8 cellular contexts compared by ENCODE assay signal in the genomic region with DNA sequence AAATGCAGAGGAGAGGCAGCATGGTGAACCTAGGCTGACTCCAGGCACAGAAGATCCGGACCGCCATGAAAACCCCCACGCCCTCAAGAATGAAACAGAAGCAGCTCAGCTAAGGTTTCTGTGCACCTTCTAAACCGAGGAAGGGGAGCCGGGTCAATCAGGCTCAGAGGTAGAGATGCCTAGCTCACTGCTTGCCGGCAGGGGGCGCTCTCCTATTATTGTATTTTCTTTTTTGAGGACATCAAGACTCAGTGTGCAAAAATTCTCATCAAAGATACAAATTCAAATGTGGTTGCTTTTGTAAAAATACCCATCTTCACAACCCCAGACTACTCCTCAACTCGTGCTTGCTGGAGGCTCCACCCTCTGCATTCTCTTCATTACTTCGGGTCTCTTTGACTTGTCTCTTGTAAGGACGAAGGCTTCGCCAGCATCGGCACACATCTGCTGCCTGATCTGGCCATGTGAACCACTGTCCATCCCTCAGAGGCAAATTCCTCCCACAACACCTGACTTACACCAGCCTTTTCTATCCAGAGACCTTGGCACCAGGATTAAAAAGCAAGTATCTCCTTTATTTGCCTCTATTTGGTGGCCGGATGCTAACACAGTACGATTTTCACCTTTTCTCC. TPM values are rescaled to one million over a fixed set of nuclear protein-coding genes. Genes with fewer than 3 reads are reported as not detected.
A peak's percentile ranks its signal among the peaks of the same experiment; 100 is the strongest.
DNase-seq lines count a peak whose midpoint lies in the region; ATAC-seq and TF ChIP-seq lines count a peak whose summit lies in the region.

No MANE protein-coding gene starts in this region.

- H3K9me3 Mint-ChIP-seq in H9: 0 out of 5 replicates have a peak, but pooled peaks cover 0 to 3% of the 10 kb centered on the region in 2 experiments
- peaks cover 4% of the 10 kb centered on the region for H3K9me3 Mint-ChIP-seq in endodermal cell

- no peak for ATAC-seq in GM18909 (IDR thresholded peaks at IDR 0.05; ENCODE audit: poor library complexity, unreplicated experiment)

- H3K27ac ChIP-seq in H9 (ENCODE audit: insufficient read length, low read depth, low read length): no peak overlapping the region
- no peak overlapping the region for H3K27ac ChIP-seq in endodermal cell (ENCODE audit: low read depth, low read length)

- H3K27me3 ChIP-seq in BJ (ENCODE audit: control insufficient read depth, insufficient read depth, low read length) (peaks cover 6% of the 10 kb centered on the region; the same call in 1 of the 2 replicates), H9 (ENCODE audit: insufficient read depth, low read length) (no peaks in the 10 kb centered on the region), endodermal cell (ENCODE audit: control insufficient read depth, insufficient read depth, low read length, poor library complexity, severe bottlenecking) (no peaks in the 10 kb centered on the region)

- no peak overlapping the region for H4K91ac ChIP-seq in H9 (ENCODE audit: insufficient read length, low read depth, low read length)

- no peaks in the 10 kb centered on the region for H3K79me2 ChIP-seq in H9 (ENCODE audit: insufficient read depth, low read length)

- H3K14ac ChIP-seq in H9 (ENCODE audit: insufficient read depth, low read length): no peak overlapping the region

- H3K4me2 ChIP-seq in H9 (ENCODE audit: insufficient read depth, insufficient read length, low read length): peak overlapping the region; percentile 36

- H3K9me3 ChIP-seq in H9 (ENCODE audit: control insufficient read depth, low read depth, low read length) (no peaks in the 10 kb centered on the region), endodermal cell (ENCODE audit: control insufficient read depth, low read length) (no peaks in the 10 kb centered on the region)

- no peak overlapping the region for H3T11ph ChIP-seq in H9 (ENCODE audit: low read length)

- no peak overlapping the region for H3K9ac ChIP-seq in H9 (ENCODE audit: extremely low read depth, insufficient read length, low read length)
- no peak overlapping the region for H3K9ac ChIP-seq in endodermal cell (ENCODE audit: extremely low read depth, low read length, poor library complexity, severe bottlenecking)

- H2BK120ac ChIP-seq in H9 (ENCODE audit: low read depth, low read length, poor library complexity, severe bottlenecking): no peak overlapping the region

- no peak overlapping the region for H2BK20ac ChIP-seq in H9 (ENCODE audit: low read depth, low read length, poor library complexity, severe bottlenecking)

- H2AFZ ChIP-seq in H9 (ENCODE audit: low read length): peak overlapping the region; percentile 71

- H3K79me1 ChIP-seq in H9 (ENCODE audit: insufficient read depth, low read depth, low read length, poor library complexity, severe bottlenecking): no peaks in the 10 kb centered on the region

- no peak overlapping the region for H3K23ac ChIP-seq in H9 (ENCODE audit: insufficient read length, low read depth, low read length)

- peak; percentile 86 for TF ChIP-seq CTCF in BJ (IDR thresholded peaks at IDR 0.05; ENCODE audit: insufficient read depth, low read depth, low read length)
- TF ChIP-seq CTCF in H9 (conservative IDR thresholded peaks at IDR 0.05): peak; percentile 99
- peak; percentile 99 for TF ChIP-seq CTCF in endodermal cell (conservative IDR thresholded peaks at IDR 0.05)

- H3K4me3 ChIP-seq in BJ (ENCODE audit: low read depth, low read length): no peak overlapping the region
- H3K4me3 ChIP-seq in endodermal cell (ENCODE audit: low read length): no peak overlapping the region

- no peak overlapping the region for H2AK5ac ChIP-seq in H9 (ENCODE audit: insufficient read length, low read length)

- POLR2A ChIA-PET in BJ (lab: Charles Lee): no interaction called here

- no peak overlapping the region for H3K56ac ChIP-seq in H9 (ENCODE audit: insufficient read length, low read depth, low read length)

- no peak overlapping the region for H3K4ac ChIP-seq in H9 (ENCODE audit: low read depth, low read length)

- H3K27ac Mint-ChIP-seq in H9 (no peak overlapping the region), endodermal cell (no peak overlapping the region)

- no peak overlapping the region for H2BK15ac ChIP-seq in H9 (ENCODE audit: low read depth, low read length)

- H2BK5ac ChIP-seq in H9 (ENCODE audit: insufficient read length, low read length): no peak overlapping the region

- H4K20me1 ChIP-seq in H9 (ENCODE audit: control insufficient read depth, insufficient read depth, insufficient read length): no peaks in the 10 kb centered on the region

- H3K18ac ChIP-seq in H9 (ENCODE audit: insufficient read length, low read depth, low read length): no peak overlapping the region

- no peak overlapping the region for H4K5ac ChIP-seq in H9 (ENCODE audit: insufficient read length, low read depth, low read length)

- peaks cover 4% of the 10 kb centered on the region for H3K4me1 ChIP-seq in H9 (ENCODE audit: insufficient read depth, low read length)
- H3K4me1 ChIP-seq in endodermal cell (ENCODE audit: control insufficient read depth, insufficient read depth, low read length): no peaks in the 10 kb centered on the region

- DNase-seq in BJ (ENCODE audit: low read depth): no peak
- DNase-seq in H9: peak; percentile 68
- DNase-seq in NCI-H748 treated with DMSO at 0.1 percent for 48 hours (lab: John Stamatoyannopoulos, UW): peak; percentile 54
- DNase-seq in activated CD8-positive, alpha-beta memory T cell treated with anti-CD3 and anti-CD28 coated beads for 1 hour (ENCODE audit: extremely low read depth in 1 of 2, low read depth in 1 of 2): peak; percentile 32 to 69
- DNase-seq in endodermal cell: peak; percentile 87
- peak; percentile 61 for DNase-seq in myocyte (ENCODE audit: low read depth)
- DNase-seq in stimulated activated CD8-positive, alpha-beta memory T cell treated with anti-CD3 and anti-CD28 coated beads, Interleukin-4, amount 100 ng/mL, for 4 hours (ENCODE audit: low read depth in 2 of 2, low spot score in 1 of 2): peak; percentile 39 to 60

- no CpG with 5 or more reads among the region's 14 CpGs for WGBS in H9 (ENCODE audit: extremely low coverage, insufficient read length, low lambda C conversion rate)
- 30 to 42% methylated on average over 7 to 14 of the region's 14 CpGs for WGBS in endodermal cell (ENCODE audit: insufficient coverage in 1 of 2, insufficient read length in 1 of 2), 2 experiments

- H3K27me3 Mint-ChIP-seq in H9 (ENCODE audit: low read depth) (peaks cover 15% of the 10 kb centered on the region), endodermal cell (ENCODE audit: insufficient read depth) (peaks cover 12% of the 10 kb centered on the region)

- CTCF ChIA-PET in BJ (lab: Yijun Ruan, JAX): interaction anchor here (0.5 to 2.9 kb wide), 20 partner anchors 10 to 247 kb away, joined by 3 to 53 read pairs (median 5); no protein-coding TSS in a partner anchor

- H3K23me2 ChIP-seq in H9 (ENCODE audit: insufficient read length, low read depth, low read length, poor library complexity, severe bottlenecking): no peaks in the 10 kb centered on the region

- H3K36me3 ChIP-seq in BJ (ENCODE audit: control insufficient read depth, insufficient read depth, low read length) (no peaks in the 10 kb centered on the region), endodermal cell (ENCODE audit: control insufficient read depth, insufficient read depth, low read length) (no peaks in the 10 kb centered on the region)

- H3K36me3 Mint-ChIP-seq in H9 (ENCODE audit: insufficient read depth in 1 of 3, low read depth in 3 of 3) (no peaks in the 10 kb centered on the region; a peak in 1 of 7 replicates), endodermal cell (ENCODE audit: low read depth) (no peaks in the 10 kb centered on the region)

- no peak overlapping the region for H4K8ac ChIP-seq in H9 (replicated peaks; ENCODE audit: insufficient read length, low read depth, low read length)

- no peak overlapping the region for H2BK12ac ChIP-seq in H9 (ENCODE audit: insufficient read length, low read depth, low read length)

- H3K4me1 Mint-ChIP-seq in H9 (peaks cover 10 to 12% of the 10 kb centered on the region in 2 experiments), endodermal cell (peaks cover 5% of the 10 kb centered on the region)

- H3K4me3 Mint-ChIP-seq in H9: no peak overlapping the region; a peak in 1 of 5 replicates
- no peak overlapping the region for H3K4me3 Mint-ChIP-seq in endodermal cell

RNA-seq across cellular contexts. Expression of a gene that starts 33.4 kb away (rescaled TPM):
- polyA plus RNA-seq in BJ (2011; rRNA removed): not detected in 2 replicates
- not detected in 2 replicates for polyA minus RNA-seq in BJ (2011; rRNA and poly(A)+ RNA removed)
- not detected in 2 replicates for total RNA-seq in H9 (2021)
- total RNA-seq in endodermal cell: not detected
- not detected for polyA plus RNA-seq in endodermal cell (2013, experiment 1 of 2)
- polyA plus RNA-seq in endodermal cell (2013, experiment 2 of 2): not detected
- total RNA-seq in myocyte: not detected in 2 replicates
- polyA plus RNA-seq in myocyte (2012): not detected

RNA-seq across cellular contexts. Expression of a gene that starts 55.1 kb away (rescaled TPM):
- polyA plus RNA-seq in BJ (2011; rRNA removed): not detected in 2 replicates
- polyA minus RNA-seq in BJ (2011; rRNA and poly(A)+ RNA removed): not detected in 2 replicates
- total RNA-seq in H9 (2021): 1.2 and 1.6 TPM in 2 replicates
- total RNA-seq in endodermal cell: 10 to 100 TPM in 1 of 2 donors, 1 to 10 TPM in 1; 9.9 to 10.7 TPM
- polyA plus RNA-seq in endodermal cell (2013, experiment 1 of 2): 41.2 TPM
- 25.8 TPM for polyA plus RNA-seq in endodermal cell (2013, experiment 2 of 2)
- total RNA-seq in myocyte: not detected in 2 replicates
- polyA plus RNA-seq in myocyte (2012): not detected
